In the genomic region with DNA sequence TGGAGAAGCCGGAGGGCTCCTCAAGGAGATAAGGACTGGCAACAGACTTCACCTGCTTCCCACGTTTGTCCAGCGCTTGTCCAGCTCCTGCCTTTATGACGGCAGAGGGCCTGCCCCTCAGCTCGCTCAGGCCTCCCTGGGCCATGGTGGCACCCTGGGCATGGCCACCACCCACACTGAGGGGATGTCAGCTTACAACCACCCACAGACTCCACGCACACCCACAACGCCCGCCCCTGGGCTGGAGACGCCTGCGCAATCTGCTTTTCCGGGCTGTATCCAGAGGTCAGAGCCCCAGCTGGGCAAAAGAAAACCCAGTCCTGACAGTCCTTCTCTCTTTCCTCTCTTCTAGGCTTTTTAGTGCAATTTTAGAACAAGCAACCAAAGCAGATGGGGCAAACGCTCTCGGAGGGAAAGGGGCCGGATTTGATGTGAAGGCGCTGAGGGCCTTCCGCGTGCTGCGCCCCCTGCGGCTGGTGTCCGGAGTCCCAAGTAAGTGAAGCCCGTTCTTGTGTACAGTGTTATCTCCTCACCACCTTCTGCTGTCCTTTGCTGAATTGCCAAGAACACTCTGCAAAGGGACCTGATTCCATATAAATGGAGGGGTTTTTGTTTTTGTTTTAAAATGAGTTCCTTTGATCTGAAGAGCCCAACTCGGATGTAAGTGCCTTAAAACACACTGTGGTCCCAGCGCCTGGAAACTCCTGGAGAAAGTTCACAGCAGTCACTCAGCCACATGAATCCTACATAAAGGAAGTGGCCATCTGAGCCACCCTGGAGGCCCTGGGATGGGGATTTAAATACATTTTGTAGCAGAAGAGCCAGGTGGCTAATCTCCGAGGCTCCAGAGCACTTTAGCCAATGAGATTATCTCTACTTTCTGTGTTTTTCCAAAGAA, we compare ENCODE assay signal across 23 cellular contexts.
DNase-seq lines count a peak whose midpoint lies in the region; ATAC-seq and TF ChIP-seq lines count a peak whose summit lies in the region.
"Had no signal": no experiment of that assay in that cellular context is flagged by ENCODE, and none has a peak within 500 bp of the region (broad histone marks: within the 10 kb centered on the region; RNA-seq: fewer than 3 reads in every experiment).

No MANE protein-coding gene starts in this region.

- H2AFZ ChIP-seq in hepatocyte: no peak overlapping the region
- H2AFZ ChIP-seq: GM23248 had no signal

- H3K36me3 ChIP-seq in right atrium auricular region: peaks cover 80% of the 10 kb centered on the region
- peaks cover 19 to 24% of the 10 kb centered on the region in 2 donors for H3K36me3 ChIP-seq in stomach smooth muscle (ENCODE audit: control insufficient read depth in 2 of 2, insufficient read depth in 2 of 2, low read length in 2 of 2)
- no peaks in the 10 kb centered on the region for H3K36me3 ChIP-seq in hepatocyte (replicated peaks; ENCODE audit: insufficient read depth, low read depth)
- H3K36me3 ChIP-seq: upper lobe of right lung had no signal

- TF ChIP-seq CTCF in astrocyte of the spinal cord (IDR thresholded peaks at IDR 0.05; ENCODE audit: low read depth, low read length): peak; percentile 8
- TF ChIP-seq CTCF in right atrium auricular region (IDR thresholded peaks at IDR 0.05): no peak
- TF ChIP-seq CTCF in hepatocyte (IDR thresholded peaks at IDR 0.05; ENCODE audit: poor library complexity): no peak

- H3K4me3 ChIP-seq in astrocyte of the spinal cord (ENCODE audit: low read depth, low read length) (no peak overlapping the region), right atrium auricular region (no peak overlapping the region), stomach smooth muscle (ENCODE audit: low read length in 2 of 2) (no peak overlapping the region), hepatocyte (no peak overlapping the region)
- H3K4me3 ChIP-seq: GM23248, lung, upper lobe of right lung had no signal

- DNase-seq in NCI-H524 (lab: John Stamatoyannopoulos, UW) (peak; percentile 60 to 84), astrocyte of the spinal cord (ENCODE audit: low read depth, low spot score) (no peak), right atrium auricular region (ENCODE audit: low spot score) (no peak), hepatocyte (ENCODE audit: low spot score) (no peak)
- DNase-seq: activated CD4-positive, alpha-beta T cell treated with anti-CD3 and anti-CD28 coated beads, Interleukin-2, amount 10 ng/mL, durations not matched to agents 24 days and 14 days; activated CD8-positive, alpha-beta memory T cell treated with anti-CD3 and anti-CD28 coated beads for 24 hours; activated T-cell treated with anti-CD3 and anti-CD28 coated beads for 4 hours; C1 segment of cervical spinal cord; Caco-2; GM23248; naive thymus-derived CD8-positive, alpha-beta T cell; NCI-H1694 treated with DMSO at 0.1 percent for 48 hours; NCI-H446 treated with DMSO at 0.1 percent for 48 hours; SIG-M5; T-helper 9 cell had no signal

- H4K20me1 ChIP-seq in hepatocyte (ENCODE audit: insufficient read depth, poor library complexity, severe bottlenecking): no peaks in the 10 kb centered on the region

- in situ Hi-C loops in astrocyte of the spinal cord (cut with HindIII; ENCODE audit: low sequenced_read_pairs): no loop called here

- no peaks in the 10 kb centered on the region for H3K27me3 ChIP-seq in right atrium auricular region
- H3K27me3 ChIP-seq in stomach smooth muscle (ENCODE audit: control insufficient read depth in 1 of 2, insufficient read depth in 2 of 2, low read length in 2 of 2): no peaks in the 10 kb centered on the region
- H3K27me3 ChIP-seq in hepatocyte: no peaks in the 10 kb centered on the region
- H3K27me3 ChIP-seq: upper lobe of right lung had no signal

- H3K4me2 ChIP-seq in hepatocyte: no peak overlapping the region

- WGBS in hepatocyte (ENCODE audit: low lambda C conversion rate, missing lambda C conversion rate): 85% methylated on average over 24 of the region's 24 CpGs

- H3K9me2 ChIP-seq in hepatocyte (replicated peaks; ENCODE audit: insufficient read depth): no peaks in the 10 kb centered on the region

- H3K9ac ChIP-seq in stomach smooth muscle (ENCODE audit: low read length in 2 of 2): no peak overlapping the region
- H3K9ac ChIP-seq: GM23248 had no signal

- no peaks in the 10 kb centered on the region for H3K9me3 ChIP-seq in right atrium auricular region
- no peaks in the 10 kb centered on the region for H3K9me3 ChIP-seq in stomach smooth muscle (ENCODE audit: control insufficient read depth in 2 of 2, low read length in 2 of 2)
- no peaks in the 10 kb centered on the region for H3K9me3 ChIP-seq in hepatocyte (ENCODE audit: low read depth)
- H3K9me3 ChIP-seq: Caco-2, upper lobe of right lung had no signal

- H3K27ac ChIP-seq in right atrium auricular region (peak overlapping the region; percentile 46 to 61), stomach smooth muscle (ENCODE audit: low read length) (peak overlapping the region; percentile 6), hepatocyte (no peak overlapping the region)
- H3K27ac ChIP-seq: GM23248, upper lobe of right lung, VCaP had no signal

- no peak for ATAC-seq in GM21515 (IDR thresholded peaks at IDR 0.05; ENCODE audit: unreplicated experiment)
- ATAC-seq in HG02763 (IDR thresholded peaks at IDR 0.05; ENCODE audit: unreplicated experiment): no peak
- ATAC-seq: activated naive CD4-positive, alpha-beta T cell treated with anti-CD3 and anti-CD28 coated beads, Interleukin-2, amount 50 U/mL, for 72 hours; naive thymus-derived CD8-positive, alpha-beta T cell; stimulated activated memory B cell treated with anti-CD40 and anti-IgM and Interleukin-4, amounts not matched to agents 10 μg/mL and 1 μg/mL and 100 μg/mL, for 72 hours had no signal

- H3K4me1 ChIP-seq in right atrium auricular region: peaks cover 0 to 24% of the 10 kb centered on the region in 2 donors
- peaks cover 2% of the 10 kb centered on the region for H3K4me1 ChIP-seq in stomach smooth muscle (ENCODE audit: control insufficient read depth, insufficient read depth, low read length)
- no peaks in the 10 kb centered on the region for H3K4me1 ChIP-seq in hepatocyte (ENCODE audit: insufficient read depth)
- H3K4me1 ChIP-seq: Caco-2 had no signal

- H3K79me2 ChIP-seq in hepatocyte: no peaks in the 10 kb centered on the region

Comparison
In these comparisons a context has a peak if more than half of its experiments do, and no peak if none do; other contexts are left out.
1. DNase-seq: peak in NCI-H524 (2 of 2); none in astrocyte of the spinal cord (single experiment), right atrium auricular region (single experiment) and hepatocyte (single experiment).